In genomic region chr17:66951605-66951953, GRCh38 we compare ENCODE assay signal across 18 cellular contexts. TPM values are rescaled to one million over a fixed set of nuclear protein-coding genes. Genes with fewer than 3 reads are reported as not detected.
DNase-seq lines count a peak whose midpoint lies in the region; ATAC-seq, FAIRE-seq and TF ChIP-seq lines count a peak whose summit lies in the region.
"Had no signal": no experiment of that assay in that cellular context is flagged by ENCODE, and none has a peak within 500 bp of the region (broad histone marks: within the 10 kb centered on the region; RNA-seq: fewer than 3 reads in every experiment).

No MANE protein-coding gene starts in this region.

- H4K20me1 ChIP-seq in mammary epithelial cell (ENCODE audit: insufficient read depth, low read length), result no peaks in the 10 kb centered on the region

- H3K27me3 Mint-ChIP-seq in mesothelial cell of epicardium (ENCODE audit: low read depth), result peaks cover 6% of the 10 kb centered on the region
- peaks cover 0 to 10% (median 1%) of the 10 kb centered on the region in 3 donors for H3K27me3 Mint-ChIP-seq in immature natural killer cell (ENCODE audit: low read depth in 3 of 3)

- POLR2A ChIA-PET in A549 (lab: Yijun Ruan, JAX), result interaction anchor here (0.8 kb wide), 1 partner anchor 33 kb away, joined by 3 read pairs; no protein-coding TSS in a partner anchor

- no peak for TF ChIP-seq POLR2A in A549 (IDR thresholded peaks at IDR 0.05; ENCODE audit: low read length)

- BruUV-seq in mammary epithelial cell (replicated peaks; lab: Mats Ljungman, UMichigan), result no TSS peak

- no peak overlapping the region for H3K4me3 Mint-ChIP-seq in mesothelial cell of epicardium
- no peak overlapping the region for H3K4me3 Mint-ChIP-seq in immature natural killer cell
- H3K4me3 Mint-ChIP-seq: activated naive CD8-positive, alpha-beta T cell; T-cell had no signal

- FAIRE-seq in A549 (lab: Jason Lieb, UNC), result no peak

- no peak overlapping the region for H3K4me3 ChIP-seq in A549
- H3K4me3 ChIP-seq in HUES64 (ENCODE audit: low read length), result no peak overlapping the region
- no peak overlapping the region for H3K4me3 ChIP-seq in mammary epithelial cell (replicated peaks in 1 of 3; ENCODE audit: insufficient read depth in 1 of 3, low read depth in 2 of 3, low read length in 3 of 3)
- H3K4me3 ChIP-seq: lung had no signal

- H3K4me1 ChIP-seq in A549 (peaks cover 33% of the 10 kb centered on the region), HUES64 (ENCODE audit: insufficient read depth, low read length) (peaks cover 22% of the 10 kb centered on the region), mammary epithelial cell (ENCODE audit: insufficient read depth, low read length) (peaks cover 38% of the 10 kb centered on the region)

- DNase-seq in A549 (ENCODE audit: low read depth in 1 of 2, low spot score in 1 of 2), result peak in 1 of 2 experiments; percentile 50
- no peak for DNase-seq in mammary epithelial cell
- DNase-seq in mesothelial cell of epicardium (ENCODE audit: low spot score in 2 of 2, unreplicated experiment in 2 of 2), result no peak
- DNase-seq in immature natural killer cell, result no peak
- DNase-seq in GM03348 (ENCODE audit: low spot score), result no peak
- DNase-seq: activated CD4-positive, alpha-beta T cell treated with anti-CD3 and anti-CD28 coated beads for 1 hour; activated T-cell treated with anti-CD3 and anti-CD28 coated beads for 4 hours; cerebellar nuclear complex; hypothalamus; NCI-H1092 treated with DMSO at 0.1 percent for 48 hours; nucleus accumbens; T-cell had no signal

- in situ Hi-C loops in mammary epithelial cell (cut with MboI; ENCODE audit: low sequenced_read_pairs in 2 of 2), result no loop called here

- H3K4me2 ChIP-seq in A549 (peak overlapping the region; percentile 64), mammary epithelial cell (ENCODE audit: insufficient read depth, low read depth, low read length) (peak overlapping the region; percentile 60)

- H3K27ac ChIP-seq in A549 (peak overlapping the region; percentile 81 to 89), HUES64 (ENCODE audit: low read depth, low read length) (peak overlapping the region; percentile 69), mammary epithelial cell (ENCODE audit: insufficient read depth, low read depth, low read length) (peak overlapping the region; percentile 85)

- WGBS in A549 (ENCODE audit: missing lambda C conversion rate), result 76% methylated on average over 4 of the region's 4 CpGs
- 72% methylated on average over 4 of the region's 4 CpGs for WGBS in HUES64
- 33% methylated on average over 4 of the region's 4 CpGs for WGBS in mammary epithelial cell (ENCODE audit: low coverage, missing lambda C conversion rate)

- intact Hi-C loops in mammary epithelial cell (cut with micrococcal nuclease), result no loop called here

- peaks cover 3% of the 10 kb centered on the region for H3K36me3 Mint-ChIP-seq in mesothelial cell of epicardium
- no peaks in the 10 kb centered on the region for H3K36me3 Mint-ChIP-seq in immature natural killer cell
- H3K36me3 Mint-ChIP-seq: activated naive CD8-positive, alpha-beta T cell; T-cell had no signal

- no peak for TF ChIP-seq EP300 in A549 (IDR thresholded peaks at IDR 0.05)

- H3K79me2 ChIP-seq in mammary epithelial cell (ENCODE audit: insufficient read depth, low read length), result no peaks in the 10 kb centered on the region

- H3K4me1 Mint-ChIP-seq in mesothelial cell of epicardium, result peaks cover 36% of the 10 kb centered on the region
- no peaks in the 10 kb centered on the region for H3K4me1 Mint-ChIP-seq in immature natural killer cell
- H3K4me1 Mint-ChIP-seq: T-cell had no signal

- peak overlapping the region; percentile 95 for H3K27ac Mint-ChIP-seq in mesothelial cell of epicardium
- H3K27ac Mint-ChIP-seq in immature natural killer cell, result no peak overlapping the region
- H3K27ac Mint-ChIP-seq: activated naive CD8-positive, alpha-beta T cell; T-cell had no signal

- peaks cover 14% of the 10 kb centered on the region; the same call in 1 of the 3 replicates for H3K9me3 ChIP-seq in A549
- H3K9me3 ChIP-seq in HUES64 (ENCODE audit: insufficient read depth, low read depth, low read length), result peaks cover 5% of the 10 kb centered on the region; the same call in 1 of the 2 replicates
- no peaks in the 10 kb centered on the region for H3K9me3 ChIP-seq in mammary epithelial cell (replicated peaks; ENCODE audit: insufficient read depth, low read length)

- peak overlapping the region; percentile 43 for H2AFZ ChIP-seq in mammary epithelial cell (ENCODE audit: low read depth, low read length)

- H3K9ac ChIP-seq in HUES64 (ENCODE audit: low read depth, low read length), result peak overlapping the region; percentile 46
- H3K9ac ChIP-seq in mammary epithelial cell (ENCODE audit: insufficient read depth, low read length), result peak overlapping the region; percentile 29

- H3K27me3 ChIP-seq in HUES64 (ENCODE audit: insufficient read depth, low read length) (no peaks in the 10 kb centered on the region), mammary epithelial cell (ENCODE audit: insufficient read depth, low read length) (no peaks in the 10 kb centered on the region)

- CTCF ChIA-PET in A549 (lab: Yijun Ruan, JAX), result interaction anchor here (0.8 to 1.9 kb wide), 8 partner anchors 8 to 207 kb away, joined by 3 to 8 read pairs (median 4); no protein-coding TSS in a partner anchor
- CTCF ChIA-PET in mammary epithelial cell (lab: Charles Lee; ENCODE audit: low non-redundant PET), result no interaction called here

- H3K9me3 Mint-ChIP-seq in mesothelial cell of epicardium, result peaks cover 12% of the 10 kb centered on the region
- no peaks in the 10 kb centered on the region for H3K9me3 Mint-ChIP-seq in immature natural killer cell
- H3K9me3 Mint-ChIP-seq: T-cell had no signal

- ATAC-seq in A549 (peak; percentile 9 to 10; a peak in 5 of 6 replicates), HG03565 (IDR thresholded peaks at IDR 0.05; ENCODE audit: unreplicated experiment) (no peak), GM21737 (IDR thresholded peaks at IDR 0.05; ENCODE audit: unreplicated experiment) (no peak)
- ATAC-seq: T-cell had no signal

- dilution Hi-C loops in mammary epithelial cell (cut with HindIII; ENCODE audit: low sequenced_read_pairs), result no loop called here

- no peak for TF ChIP-seq CTCF in A549 (IDR thresholded peaks at IDR 0.05)
- no peak for TF ChIP-seq CTCF in mammary epithelial cell (conservative IDR thresholded peaks at IDR 0.05 in 1 of 2, IDR thresholded peaks at IDR 0.05 in 1 of 2; ENCODE audit: extremely low read depth in 1 of 2, insufficient read depth in 1 of 2, low read depth in 1 of 2, low read length in 2 of 2)
- no peak for TF ChIP-seq CTCF in mesothelial cell of epicardium (IDR thresholded peaks at IDR 0.05; ENCODE audit: unreplicated experiment)

- H3K36me3 ChIP-seq in HUES64 (ENCODE audit: insufficient read depth, low read length), result no peaks in the 10 kb centered on the region
- H3K36me3 ChIP-seq in mammary epithelial cell (ENCODE audit: insufficient read depth, low read length), result no peaks in the 10 kb centered on the region

- no peak for TF ChIP-seq RAD21 in A549 (conservative IDR thresholded peaks at IDR 0.05 in 1 of 2, IDR thresholded peaks at IDR 0.05 in 1 of 2)

TF ChIP-seq in A549, 52 proteins besides CTCF, POLR2A, EP300 and RAD21:
- TF ChIP-seq ELK1 (IDR thresholded peaks at IDR 0.05; ENCODE audit: low read depth, low read length) (no peak), BCL3 (IDR thresholded peaks at IDR 0.05) (no peak), PBX3 (IDR thresholded peaks at IDR 0.05) (no peak)
TF ChIP-seq in A549: peak in this region for 0.

RNA-seq across cellular contexts. Expression of gene CACNG4, which starts 12.9 kb away (rescaled TPM):
- polyA plus RNA-seq in A549 (2011; rRNA removed) (6.2 and 6.9 TPM in 2 replicates), A549 (2017; fragmentation: RNase III; extraction: RNeasy Plus Mini Kit Qiagen cat#74134 plus additional on column Dnase treatment) (9.8 to 10.4 TPM (median 10.2 TPM) in 3 replicates), mammary epithelial cell (0.23 TPM), immature natural killer cell (not detected)
- polyA plus RNA-seq in A549 (2012; cell fraction: cytosol; rRNA removed), result 12.9 and 18.2 TPM in 2 replicates
- 13.3 and 13.6 TPM in 2 replicates for polyA plus RNA-seq in A549 (2012; cell fraction: nucleus; rRNA removed)
- polyA minus RNA-seq in A549 (2011; rRNA and poly(A)+ RNA removed), result 4.2 and 5.7 TPM in 2 replicates
- polyA plus RNA-seq in HUES64 (2013, experiment 1 of 2), result 4.1 TPM
- 5.6 TPM for polyA plus RNA-seq in HUES64 (2013, experiment 2 of 2)
- total RNA-seq in mammary epithelial cell (under 1 TPM in 1 of 2 donors, not detected in 1; 0.17 TPM), mesothelial cell of epicardium (9.5 to 10.4 TPM (median 10.1 TPM) in 3 replicates)
- polyA minus RNA-seq in mammary epithelial cell, result 1.2 TPM
- total RNA-seq: subcutaneous adipose tissue had no signal

Comparison
In these comparisons a context has a peak if more than half of its experiments do, and no peak if none do; other contexts are left out.
1. ATAC-seq: peak in A549 (2 of 2); none in HG03565 (single experiment) and GM21737 (single experiment).
2. Peak in every context shown above with its lines, with median percentiles within 50 percentile points of each other: H3K27ac ChIP-seq.